In genomic region chr6:113361014-113361645, GRCh38 we compare ENCODE assay signal across 14 cellular contexts.
A peak's percentile ranks its signal among the peaks of the same experiment; 100 is the strongest.
DNase-seq lines count a peak whose midpoint lies in the region; ATAC-seq, FAIRE-seq and TF ChIP-seq lines count a peak whose summit lies in the region.
"Had no signal": no experiment of that assay in that cellular context is flagged by ENCODE, and none has a peak within 500 bp of the region (broad histone marks: within the 10 kb centered on the region; RNA-seq: fewer than 3 reads in every experiment).

No MANE protein-coding gene starts in this region.

- peak overlapping the region; percentile 40; the same call in 2 of the 3 replicates for H3K4me2 ChIP-seq in A549

- H3K4me1 ChIP-seq in A549 (peaks cover 30% of the 10 kb centered on the region), HAP-1 (peaks cover 21% of the 10 kb centered on the region)
- H3K4me1 ChIP-seq: upper lobe of left lung had no signal

- 70% methylated on average over 8 of the region's 8 CpGs for WGBS in A549 (ENCODE audit: missing lambda C conversion rate)

- CTCF ChIA-PET in A549 (lab: Yijun Ruan, JAX) = no interaction called here

- in situ Hi-C loops in HAP-1 (cut with MboI; ENCODE audit: low sequenced_read_pairs) = no loop called here

- no peak for TF ChIP-seq POLR2A in A549 (IDR thresholded peaks at IDR 0.05; ENCODE audit: low read length)

- peaks cover 18% of the 10 kb centered on the region for H3K4me1 Mint-ChIP-seq in endothelial cell (ENCODE audit: unreplicated experiment)

- no peak for ATAC-seq in A549

- no peaks in the 10 kb centered on the region for H3K9me3 ChIP-seq in A549
- no peaks in the 10 kb centered on the region for H3K9me3 ChIP-seq in HAP-1
- H3K9me3 ChIP-seq: neutrophil, upper lobe of left lung had no signal

- H3K36me3 Mint-ChIP-seq in endothelial cell (ENCODE audit: low read depth, unreplicated experiment) = no peaks in the 10 kb centered on the region

- H3K27ac ChIP-seq in A549 = peak overlapping the region; percentile 13 to 67; a peak in 4 of 6 replicates
- H3K27ac ChIP-seq: neutrophil, upper lobe of left lung had no signal

- DNase-seq in A549 (ENCODE audit: low read depth in 1 of 2, low spot score in 1 of 2) (peak in 1 of 2 experiments; percentile 16), HAP-1 (ENCODE audit: low spot score in 2 of 2) (peak; percentile 13 to 44), RPMI7951 (ENCODE audit: low read depth) (peak; percentile 95), foreskin fibroblast (peak; percentile 62 to 76), GM19238 (ENCODE audit: insufficient read length, low spot score) (no peak), endothelial cell (ENCODE audit: low spot score) (no peak), activated gamma-delta T cell treated with Interleukin-2 at 50 U/mL for 16 hours (no peak)
- no peak for DNase-seq in activated CD8-positive, alpha-beta memory T cell treated with anti-CD3 and anti-CD28 coated beads for 24 hours
- DNase-seq: activated CD8-positive, alpha-beta memory T cell treated with anti-CD3 and anti-CD28 coated beads, Interleukin-2, amount 50 U/mL, for 4 hours; hippocampal formation; NCI-H2171; upper lobe of left lung had no signal

- H3K4me3 ChIP-seq in A549 (no peak overlapping the region), HAP-1 (no peak overlapping the region), foreskin fibroblast (ENCODE audit: low read depth in 1 of 2, low read length in 2 of 2) (no peak overlapping the region)
- H3K4me3 ChIP-seq: cardiac muscle cell, upper lobe of left lung had no signal

- no peak overlapping the region for H3K4me3 Mint-ChIP-seq in endothelial cell (ENCODE audit: unreplicated experiment)

- H3K36me3 ChIP-seq in HAP-1 (replicated peaks) = no peaks in the 10 kb centered on the region
- H3K36me3 ChIP-seq: cardiac muscle cell, neutrophil, upper lobe of left lung had no signal

- TF ChIP-seq CTCF in A549 (IDR thresholded peaks at IDR 0.05) = no peak
- no peak for TF ChIP-seq CTCF in foreskin fibroblast (IDR thresholded peaks at IDR 0.05; ENCODE audit: low read depth, low read length)
- no peak for TF ChIP-seq CTCF in endothelial cell (IDR thresholded peaks at IDR 0.05; ENCODE audit: unreplicated experiment)

- H3K27me3 Mint-ChIP-seq in endothelial cell (ENCODE audit: unreplicated experiment) = no peaks in the 10 kb centered on the region

- POLR2A ChIA-PET in A549 (lab: Yijun Ruan, JAX) = no interaction called here

- TF ChIP-seq RAD21 in A549 (conservative IDR thresholded peaks at IDR 0.05 in 1 of 2, IDR thresholded peaks at IDR 0.05 in 1 of 2) = no peak

- no peak for FAIRE-seq in A549 (lab: Jason Lieb, UNC)

- H3K9me3 Mint-ChIP-seq in endothelial cell (ENCODE audit: unreplicated experiment) = no peaks in the 10 kb centered on the region

- no peaks in the 10 kb centered on the region for H3K27me3 ChIP-seq in HAP-1 (ENCODE audit: low read depth)
- H3K27me3 ChIP-seq: cardiac muscle cell, neutrophil, upper lobe of left lung had no signal

- H3K27ac Mint-ChIP-seq in endothelial cell (ENCODE audit: unreplicated experiment) = no peak overlapping the region

- TF ChIP-seq EP300 in A549 (IDR thresholded peaks at IDR 0.05) = no peak

TF ChIP-seq in A549, 52 proteins besides CTCF, POLR2A, EP300 and RAD21:
- TF ChIP-seq, protein P1, sequence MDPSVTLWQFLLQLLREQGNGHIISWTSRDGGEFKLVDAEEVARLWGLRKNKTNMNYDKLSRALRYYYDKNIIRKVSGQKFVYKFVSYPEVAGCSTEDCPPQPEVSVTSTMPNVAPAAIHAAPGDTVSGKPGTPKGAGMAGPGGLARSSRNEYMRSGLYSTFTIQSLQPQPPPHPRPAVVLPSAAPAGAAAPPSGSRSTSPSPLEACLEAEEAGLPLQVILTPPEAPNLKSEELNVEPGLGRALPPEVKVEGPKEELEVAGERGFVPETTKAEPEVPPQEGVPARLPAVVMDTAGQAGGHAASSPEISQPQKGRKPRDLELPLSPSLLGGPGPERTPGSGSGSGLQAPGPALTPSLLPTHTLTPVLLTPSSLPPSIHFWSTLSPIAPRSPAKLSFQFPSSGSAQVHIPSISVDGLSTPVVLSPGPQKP (IDR thresholded peaks at IDR 0.05; ENCODE audit: low read depth, low read length) = no peak
- TF ChIP-seq E2F6 (IDR thresholded peaks at IDR 0.05; ENCODE audit: borderline replicate concordance, low read depth) (no peak), SREBF2 (IDR thresholded peaks at IDR 0.05) (no peak), NR3C1 (IDR thresholded peaks at IDR 0.05) (no peak), HDAC2 (IDR thresholded peaks at IDR 0.05) (no peak), ZC3H11A (IDR thresholded peaks at IDR 0.05) (no peak), USF2 (IDR thresholded peaks at IDR 0.05) (no peak), HOXB13 (CRISPR knock-in tag; IDR thresholded peaks at IDR 0.05; ENCODE audit: low read depth) (no peak), SMC3 (IDR thresholded peaks at IDR 0.05) (no peak), ZNF302 (CRISPR knock-in tag; IDR thresholded peaks at IDR 0.05) (no peak), CHD4 (IDR thresholded peaks at IDR 0.05; ENCODE audit: borderline replicate concordance) (no peak), CHD2 (IDR thresholded peaks at IDR 0.05; ENCODE audit: low read length, partially characterized antibody) (no peak), CBX8 (IDR thresholded peaks at IDR 0.05) (no peak)

Comparison
In these comparisons a context has a peak if more than half of its experiments do, and no peak if none do; other contexts are left out.
1. DNase-seq: peak in HAP-1 (2 of 2), RPMI7951 (single experiment) and foreskin fibroblast (2 of 2); none in GM19238 (single experiment), endothelial cell (single experiment), activated CD8-positive, alpha-beta memory T cell treated with anti-CD3 and anti-CD28 coated beads for 24 hours (single experiment) and activated gamma-delta T cell treated with Interleukin-2 at 50 U/mL for 16 hours (single experiment).